24 cellular contexts compared by ENCODE assay signal in genomic region chr14:100348779-100349708, GRCh38. TPM values are rescaled to one million over a fixed set of nuclear protein-coding genes. Genes with fewer than 3 reads are reported as not detected.
DNase-seq lines count a peak whose midpoint lies in the region; ATAC-seq and TF ChIP-seq lines count a peak whose summit lies in the region.
"Had no signal": no experiment of that assay in that cellular context is flagged by ENCODE, and none has a peak within 500 bp of the region (broad histone marks: within the 10 kb centered on the region; RNA-seq: fewer than 3 reads in every experiment).

No MANE protein-coding gene starts in this region.

- H3K9ac ChIP-seq in Karpas-422 (ENCODE audit: low read length), result no peak overlapping the region

- TF ChIP-seq CTCF in CD14-positive monocyte (IDR thresholded peaks at IDR 0.05), result no peak

- peak overlapping the region in 4 of 7 donors; percentile 14 to 95 (median 53) for H3K27ac Mint-ChIP-seq in CD14-positive monocyte
- H3K27ac Mint-ChIP-seq in activated T-helper 17 cell treated with anti-CD3 and anti-CD28 coated beads, Interleukin-2, amount 50 U/mL, for 72 hours, result no peak overlapping the region

- no peaks in the 10 kb centered on the region for H4K20me1 ChIP-seq in Karpas-422 (ENCODE audit: insufficient read depth, low read depth, low read length)

- no peak overlapping the region for H2AFZ ChIP-seq in Karpas-422 (ENCODE audit: low read length)

- peaks cover 78 to 89% of the 10 kb centered on the region in 2 donors for H3K36me3 Mint-ChIP-seq in CD14-positive monocyte
- peaks cover 90% of the 10 kb centered on the region for H3K36me3 Mint-ChIP-seq in activated T-helper 17 cell treated with anti-CD3 and anti-CD28 coated beads, Interleukin-2, amount 50 U/mL, for 72 hours (ENCODE audit: low read depth)

- intact Hi-C loops in CD14-positive monocyte (cut with micrococcal nuclease), result no loop called here
- intact Hi-C loops in left colon (cut with DNase I, micrococcal nuclease), result no loop called here

- no peak overlapping the region for H3K4me3 ChIP-seq in Karpas-422 (ENCODE audit: low read length)
- H3K4me3 ChIP-seq: right atrium auricular region, stomach had no signal

- ATAC-seq in left colon (peak; percentile 67), HG03045 (IDR thresholded peaks at IDR 0.05; ENCODE audit: unreplicated experiment) (no peak)
- no peak for ATAC-seq in activated T-helper 17 cell treated with anti-CD3 and anti-CD28 coated beads, Interleukin-2, amount 50 U/mL, for 72 hours (replicated peaks)

- H3K9me2 ChIP-seq in Karpas-422 (replicated peaks; ENCODE audit: insufficient read depth, low read length), result no peaks in the 10 kb centered on the region

- H3K27me3 ChIP-seq in Karpas-422 (ENCODE audit: low read length), result no peaks in the 10 kb centered on the region
- H3K27me3 ChIP-seq: right atrium auricular region, stomach had no signal

- no peaks in the 10 kb centered on the region; the same call in 1 of the 2 replicates for H3K4me1 ChIP-seq in Karpas-422 (ENCODE audit: low read length)
- H3K4me1 ChIP-seq: right atrium auricular region, stomach had no signal

- H3K4me1 Mint-ChIP-seq in CD14-positive monocyte, result peaks cover 18% of the 10 kb centered on the region
- peaks cover 7% of the 10 kb centered on the region for H3K4me1 Mint-ChIP-seq in activated T-helper 17 cell treated with anti-CD3 and anti-CD28 coated beads, Interleukin-2, amount 50 U/mL, for 72 hours
- H3K4me1 Mint-ChIP-seq: CD8-positive, alpha-beta memory T cell had no signal

- no peak overlapping the region for H3K4me3 Mint-ChIP-seq in CD14-positive monocyte
- H3K4me3 Mint-ChIP-seq in activated T-helper 17 cell treated with anti-CD3 and anti-CD28 coated beads, Interleukin-2, amount 50 U/mL, for 72 hours, result no peak overlapping the region
- H3K4me3 Mint-ChIP-seq: CD8-positive, alpha-beta memory T cell had no signal

- H3K4me2 ChIP-seq in Karpas-422 (ENCODE audit: low read depth, low read length, poor library complexity, severe bottlenecking), result no peak overlapping the region

- DNase-seq in CD14-positive monocyte (ENCODE audit: low spot score), result peak; percentile 19
- no peak for DNase-seq in Karpas-422
- peak; percentile 78 for DNase-seq in NCI-H774 (lab: John Stamatoyannopoulos, UW)
- DNase-seq in left colon, result no peak
- DNase-seq in DMS114 treated with DMSO at 0.1 percent for 48 hours (lab: John Stamatoyannopoulos, UW; ENCODE audit: unreplicated experiment), result no peak
- DNase-seq in middle frontal gyrus (ENCODE audit: extremely low spot score, low spot score), result no peak
- DNase-seq: activated CD4-positive, alpha-beta T cell treated with anti-CD3 and anti-CD28 coated beads, Interleukin-2, amount 50 U/mL, for 1 hour; activated naive CD4-positive, alpha-beta T cell treated with Interleukin-2 at 50 U/mL for 16 hours; CD8-positive, alpha-beta memory T cell; foreskin fibroblast; MV-4-11; NCI-H446 treated with DMSO at 0.1 percent for 48 hours; SIG-M5; stimulated activated CD4-positive, alpha-beta T cell treated with anti-CD3 and anti-CD28 coated beads, Interleukin-15, amount 100 ng/mL, for 24 hours; stomach had no signal

- no peaks in the 10 kb centered on the region for H3K27me3 Mint-ChIP-seq in CD14-positive monocyte (ENCODE audit: low read depth in 3 of 3)
- H3K27me3 Mint-ChIP-seq in activated T-helper 17 cell treated with anti-CD3 and anti-CD28 coated beads, Interleukin-2, amount 50 U/mL, for 72 hours, result no peaks in the 10 kb centered on the region
- H3K27me3 Mint-ChIP-seq: CD8-positive, alpha-beta memory T cell had no signal

- H3K36me3 ChIP-seq in Karpas-422 (ENCODE audit: insufficient read depth, low read length), result peaks cover 13% of the 10 kb centered on the region; the same call in 1 of the 2 replicates

- H3K9me3 ChIP-seq in Karpas-422 (ENCODE audit: low read length), result no peaks in the 10 kb centered on the region
- H3K9me3 ChIP-seq: right atrium auricular region, stomach had no signal

- H3K79me2 ChIP-seq in Karpas-422 (ENCODE audit: low read length), result no peaks in the 10 kb centered on the region

- peak overlapping the region; percentile 34; the same call in 1 of the 2 replicates for H3K27ac ChIP-seq in Karpas-422 (ENCODE audit: low read length)
- H3K27ac ChIP-seq: right atrium auricular region, stomach had no signal

- peaks cover 0 to 4% (median 0%) of the 10 kb centered on the region in 7 donors for H3K9me3 Mint-ChIP-seq in CD14-positive monocyte
- no peaks in the 10 kb centered on the region for H3K9me3 Mint-ChIP-seq in activated T-helper 17 cell treated with anti-CD3 and anti-CD28 coated beads, Interleukin-2, amount 50 U/mL, for 72 hours
- H3K9me3 Mint-ChIP-seq: CD8-positive, alpha-beta memory T cell had no signal

RNA-seq across cellular contexts. Expression of gene SLC25A47, which starts 25.9 kb away (rescaled TPM):
- not detected for polyA plus RNA-seq in CD14-positive monocyte
- not detected in 2 replicates for total RNA-seq in Karpas-422 (2014; rRNA removed; shearing (Covaris generic); ENCODE audit: low replicate concordance)
- under 1 TPM in 1 of 2 donors, not detected in 1; 0.28 TPM for total RNA-seq in left colon
- not detected for total RNA-seq in activated T-helper 17 cell treated with anti-CD3 and anti-CD28 coated beads, Interleukin-2, amount 50 U/mL, for 72 hours
- total RNA-seq: astrocyte; CD8-positive, alpha-beta memory T cell; chondrocyte; Daoy; endothelial cell of umbilical vein; right atrium auricular region; T-helper 1 cell treated with Interleukin-12 subunit alpha and Interleukin-12 subunit beta and Interleukin-4 antibody, amounts not matched to agents 30 ng/mL and 1 ng/mL, for 36 hours; ureter had no signal
- polyA plus RNA-seq: CD8-positive, alpha-beta memory T cell; endothelial cell of umbilical vein; stomach had no signal

RNA-seq across cellular contexts. Expression of gene WDR25, which starts 27.2 kb away (rescaled TPM):
- polyA plus RNA-seq in CD14-positive monocyte, result 10 to 100 TPM; 10.2 to 12.8 TPM
- 10.8 and 13.5 TPM in 2 replicates for total RNA-seq in Karpas-422 (2014; rRNA removed; shearing (Covaris generic); ENCODE audit: low replicate concordance)
- 1 to 10 TPM; 8.4 to 9.9 TPM for total RNA-seq in left colon
- total RNA-seq in activated T-helper 17 cell treated with anti-CD3 and anti-CD28 coated beads, Interleukin-2, amount 50 U/mL, for 72 hours, result 1 to 10 TPM; 3.4 to 5.1 TPM

RNA-seq across cellular contexts. Expression of gene SLC25A29, which starts 42.8 kb away (rescaled TPM):
- 10 to 100 TPM; 16.9 to 33.3 TPM for polyA plus RNA-seq in CD14-positive monocyte
- total RNA-seq in Karpas-422 (2014; rRNA removed; shearing (Covaris generic); ENCODE audit: low replicate concordance), result 29.4 and 83.8 TPM in 2 replicates
- 10 to 100 TPM; 21.9 to 27.8 TPM for total RNA-seq in left colon
- 1 to 10 TPM; 3.8 to 9.3 TPM for total RNA-seq in activated T-helper 17 cell treated with anti-CD3 and anti-CD28 coated beads, Interleukin-2, amount 50 U/mL, for 72 hours

Comparison
In these comparisons a context has a peak if more than half of its experiments do, and no peak if none do; other contexts are left out.
1. DNase-seq: peak in CD14-positive monocyte (single experiment) and NCI-H774 (single experiment); none in Karpas-422 (single experiment), left colon (0 of 2), DMS114 treated with DMSO at 0.1 percent for 48 hours (single experiment) and middle frontal gyrus (single experiment).